ENCODE assay signal across 1 cellular context in genomic region chr1:39653546-39654031, GRCh38.
TF ChIP-seq lines count a peak whose summit lies in the region.

No MANE protein-coding gene starts in this region.

TF ChIP-seq in HEK293, 187 proteins besides CTCF, POLR2A, EP300 and RAD21 (continued from another document):
- TF ChIP-seq, protein P1, sequence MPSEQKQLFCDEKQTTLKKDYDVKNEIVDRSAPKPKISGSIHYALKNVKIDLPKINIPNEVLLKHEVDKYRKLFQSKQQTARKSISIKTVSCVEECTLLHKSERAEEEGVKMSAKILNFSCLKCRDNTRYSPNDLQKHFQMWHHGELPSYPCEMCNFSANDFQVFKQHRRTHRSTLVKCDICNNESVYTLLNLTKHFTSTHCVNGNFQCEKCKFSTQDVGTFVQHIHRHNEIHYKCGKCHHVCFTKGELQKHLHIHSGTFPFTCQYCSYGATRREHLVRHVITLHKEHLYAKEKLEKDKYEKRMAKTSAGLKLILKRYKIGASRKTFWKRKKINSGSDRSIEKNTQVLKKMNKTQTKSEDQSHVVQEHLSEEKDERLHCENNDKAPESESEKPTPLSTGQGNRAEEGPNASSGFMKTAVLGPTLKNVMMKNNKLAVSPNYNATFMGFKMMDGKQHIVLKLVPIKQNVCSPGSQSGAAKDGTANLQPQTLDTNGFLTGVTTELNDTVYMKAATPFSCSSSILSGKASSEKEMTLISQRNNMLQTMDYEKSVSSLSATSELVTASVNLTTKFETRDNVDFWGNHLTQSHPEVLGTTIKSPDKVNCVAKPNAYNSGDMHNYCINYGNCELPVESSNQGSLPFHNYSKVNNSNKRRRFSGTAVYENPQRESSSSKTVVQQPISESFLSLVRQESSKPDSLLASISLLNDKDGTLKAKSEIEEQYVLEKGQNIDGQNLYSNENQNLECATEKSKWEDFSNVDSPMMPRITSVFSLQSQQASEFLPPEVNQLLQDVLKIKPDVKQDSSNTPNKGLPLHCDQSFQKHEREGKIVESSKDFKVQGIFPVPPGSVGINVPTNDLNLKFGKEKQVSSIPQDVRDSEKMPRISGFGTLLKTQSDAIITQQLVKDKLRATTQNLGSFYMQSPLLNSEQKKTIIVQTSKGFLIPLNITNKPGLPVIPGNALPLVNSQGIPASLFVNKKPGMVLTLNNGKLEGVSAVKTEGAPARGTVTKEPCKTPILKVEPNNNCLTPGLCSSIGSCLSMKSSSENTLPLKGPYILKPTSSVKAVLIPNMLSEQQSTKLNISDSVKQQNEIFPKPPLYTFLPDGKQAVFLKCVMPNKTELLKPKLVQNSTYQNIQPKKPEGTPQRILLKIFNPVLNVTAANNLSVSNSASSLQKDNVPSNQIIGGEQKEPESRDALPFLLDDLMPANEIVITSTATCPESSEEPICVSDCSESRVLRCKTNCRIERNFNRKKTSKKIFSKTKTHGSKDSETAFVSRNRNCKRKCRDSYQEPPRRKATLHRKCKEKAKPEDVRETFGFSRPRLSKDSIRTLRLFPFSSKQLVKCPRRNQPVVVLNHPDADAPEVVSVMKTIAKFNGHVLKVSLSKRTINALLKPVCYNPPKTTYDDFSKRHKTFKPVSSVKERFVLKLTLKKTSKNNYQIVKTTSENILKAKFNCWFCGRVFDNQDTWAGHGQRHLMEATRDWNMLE (tag by site-specific recombination; conservative IDR thresholded peaks at IDR 0.05; ENCODE audit: low read depth), result no peak
- TF ChIP-seq HOXD13 (CRISPR knock-in tag; IDR thresholded peaks at IDR 0.05; ENCODE audit: borderline replicate concordance), result no peak
- TF ChIP-seq ZNF510 (tag by site-specific recombination; IDR thresholded peaks at IDR 0.05; ENCODE audit: insufficient replicate concordance), result no peak
- no peak for TF ChIP-seq ZSCAN4 (tag by site-specific recombination; IDR thresholded peaks at IDR 0.05)
- no peak for TF ChIP-seq SP7 (tag by site-specific recombination; IDR thresholded peaks at IDR 0.05)
- TF ChIP-seq GLI4 (tag by site-specific recombination; IDR thresholded peaks at IDR 0.05), result no peak
- no peak for TF ChIP-seq ZNF843 (tag by site-specific recombination; IDR thresholded peaks at IDR 0.05)
- peak; percentile 78; the same call in 1 of the 2 replicates for TF ChIP-seq ZNF2 (tag by site-specific recombination; IDR thresholded peaks at IDR 0.05)
- no peak for TF ChIP-seq SALL2 (tag by site-specific recombination; IDR thresholded peaks at IDR 0.05; ENCODE audit: borderline replicate concordance)
- no peak for TF ChIP-seq ZNF626 (tag by site-specific recombination; IDR thresholded peaks at IDR 0.05)
- no peak for TF ChIP-seq WT1 (tag by site-specific recombination; IDR thresholded peaks at IDR 0.05)
- TF ChIP-seq ZNF747 (tag by site-specific recombination; IDR thresholded peaks at IDR 0.05), result no peak
- no peak for TF ChIP-seq ZNF16 (tag by site-specific recombination; IDR thresholded peaks at IDR 0.05; ENCODE audit: low read depth)
- no peak for TF ChIP-seq PRDM1 (tag by site-specific recombination; IDR thresholded peaks at IDR 0.05)
